Comparison of ENCODE assay signal across 17 cellular contexts in genomic region chr14:39322807-39323206, GRCh38.
A peak's percentile ranks its signal among the peaks of the same experiment; 100 is the strongest.
DNase-seq lines count a peak whose midpoint lies in the region; TF ChIP-seq lines count a peak whose summit lies in the region.
"Had no signal": no experiment of that assay in that cellular context is flagged by ENCODE, and none has a peak within 500 bp of the region (broad histone marks: within the 10 kb centered on the region; RNA-seq: fewer than 3 reads in every experiment).

No MANE protein-coding gene starts in this region.

- DNase-seq in A172 (ENCODE audit: low spot score) = peak; percentile 11
- DNase-seq in EH (ENCODE audit: low read depth) = peak; percentile 70
- peak; percentile 37 for DNase-seq in amniotic epithelial cell (ENCODE audit: low read depth)
- peak; percentile 15 for DNase-seq in fibroblast of gingiva (ENCODE audit: low read depth)
- no peak for DNase-seq in medulla oblongata (ENCODE audit: extremely low spot score)
- DNase-seq in AML-193 (lab: John Stamatoyannopoulos, UW) = no peak
- no peak for DNase-seq in erythroblast (lab: John Stamatoyannopoulos, UW)
- no peak for DNase-seq in activated naive CD4-positive, alpha-beta T cell treated with anti-CD3 and anti-CD28 coated beads, Interleukin-2, amount 50 U/mL, for 16 hours
- DNase-seq: activated CD4-positive, alpha-beta T cell treated with anti-CD3 and anti-CD28 coated beads for 1 hour; activated naive CD8-positive, alpha-beta T cell treated with anti-CD3 and anti-CD28 coated beads, Interleukin-2, amount 10 ng/mL, durations not matched to agents 7 days and 5 days; left lung; MM.1S; NCI-H1436 treated with DMSO at 0.1 percent for 48 hours; NCI-H69; nephron progenitor cell; posterior cingulate gyrus; SW 1271 had no signal

- TF ChIP-seq POLR2A in erythroblast (IDR thresholded peaks at IDR 0.05; ENCODE audit: low read length) = no peak

Comparison
In these comparisons a context has a peak if more than half of its experiments do, and no peak if none do; other contexts are left out.
1. DNase-seq: peak in A172 (single experiment), EH (single experiment), amniotic epithelial cell (single experiment) and fibroblast of gingiva (single experiment); none in medulla oblongata (single experiment), AML-193 (0 of 2), erythroblast (0 of 2) and activated naive CD4-positive, alpha-beta T cell treated with anti-CD3 and anti-CD28 coated beads, Interleukin-2, amount 50 U/mL, for 16 hours (single experiment).